26 cellular contexts compared by ENCODE assay signal in the genomic region with DNA sequence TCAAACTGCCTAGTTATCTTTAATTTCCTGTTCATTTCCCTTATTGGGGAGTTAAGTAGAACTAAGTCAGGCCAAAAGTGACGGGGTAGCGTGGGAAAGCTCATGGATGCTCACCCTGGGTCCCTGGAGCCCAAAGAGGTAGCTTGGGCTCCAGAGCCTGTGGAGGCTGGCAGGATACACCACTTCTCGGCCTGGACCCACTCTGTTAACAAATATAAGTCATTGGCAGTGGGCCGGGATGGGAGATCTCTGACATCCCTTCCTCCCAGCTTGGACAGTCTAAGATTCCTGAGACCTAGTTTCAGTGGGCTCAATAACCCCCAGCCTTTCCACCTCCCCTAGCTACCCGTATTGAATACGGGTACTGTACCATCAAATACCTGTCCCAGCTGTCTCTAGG.
"Had no signal": no experiment of that assay in that cellular context is flagged by ENCODE, and none has a peak within 500 bp of the region (broad histone marks: within the 10 kb centered on the region; RNA-seq: fewer than 3 reads in every experiment).

No MANE protein-coding gene starts in this region.

- H3K36me3 Mint-ChIP-seq: activated CD8-positive, alpha-beta memory T cell treated with anti-CD3 and anti-CD28 coated beads, Interleukin-2, amount 10 ng/mL, durations not matched to agents 7 days and 5 days; activated naive CD8-positive, alpha-beta T cell; naive B cell; stimulated activated memory B cell treated with anti-CD40 and anti-IgM and Interleukin-4, amounts not matched to agents 10 μg/mL and 1 μg/mL and 100 μg/mL, for 72 hours had no signal

- H3K27me3 Mint-ChIP-seq: activated CD4-positive, alpha-beta T cell treated with anti-CD3 and anti-CD28 coated beads for 36 hours; activated CD8-positive, alpha-beta memory T cell treated with anti-CD3 and anti-CD28 coated beads, Interleukin-2, amount 10 ng/mL, durations not matched to agents 7 days and 5 days; activated naive CD8-positive, alpha-beta T cell; stimulated activated memory B cell treated with anti-CD40 and anti-IgM and Interleukin-4, amounts not matched to agents 10 μg/mL and 1 μg/mL and 100 μg/mL, for 72 hours; stimulated activated naive CD8-positive, alpha-beta T cell treated with anti-CD3 and anti-CD28 coated beads, Interleukin-15, amount 100 ng/mL, for 72 hours had no signal

- H3K27me3 ChIP-seq: colonic mucosa, left lung, pancreas, right lobe of liver, suprapubic skin, tibial artery had no signal

- H3K4me3 Mint-ChIP-seq: activated CD4-positive, alpha-beta T cell treated with anti-CD3 and anti-CD28 coated beads for 36 hours; activated CD8-positive, alpha-beta memory T cell treated with anti-CD3 and anti-CD28 coated beads, Interleukin-2, amount 10 ng/mL, durations not matched to agents 7 days and 5 days; activated CD8-positive, alpha-beta T cell treated with anti-CD3 and anti-CD28 coated beads, Interleukin-2, amount 10 ng/mL, durations not matched to agents 7 days and 5 days; activated naive CD8-positive, alpha-beta T cell; naive B cell; neural crest cell; stimulated activated memory B cell treated with anti-CD40 and anti-IgM and Interleukin-4, amounts not matched to agents 10 μg/mL and 1 μg/mL and 100 μg/mL, for 72 hours; stimulated activated naive CD8-positive, alpha-beta T cell treated with anti-CD3 and anti-CD28 coated beads, Interleukin-15, amount 100 ng/mL, for 72 hours had no signal

- H3K4me1 Mint-ChIP-seq: activated CD8-positive, alpha-beta memory T cell treated with anti-CD3 and anti-CD28 coated beads, Interleukin-2, amount 10 ng/mL, durations not matched to agents 7 days and 5 days; stimulated activated memory B cell treated with anti-CD40 and anti-IgM and Interleukin-4, amounts not matched to agents 10 μg/mL and 1 μg/mL and 100 μg/mL, for 72 hours; stimulated activated naive CD8-positive, alpha-beta T cell treated with anti-CD3 and anti-CD28 coated beads, Interleukin-15, amount 100 ng/mL, for 72 hours had no signal

- H3K27ac Mint-ChIP-seq: activated CD4-positive, alpha-beta T cell treated with anti-CD3 and anti-CD28 coated beads for 36 hours; activated CD8-positive, alpha-beta memory T cell treated with anti-CD3 and anti-CD28 coated beads, Interleukin-2, amount 10 ng/mL, durations not matched to agents 7 days and 5 days; activated CD8-positive, alpha-beta T cell treated with anti-CD3 and anti-CD28 coated beads, Interleukin-2, amount 10 ng/mL, durations not matched to agents 7 days and 5 days; activated naive CD8-positive, alpha-beta T cell; naive B cell; stimulated activated memory B cell treated with anti-CD40 and anti-IgM and Interleukin-4, amounts not matched to agents 10 μg/mL and 1 μg/mL and 100 μg/mL, for 72 hours; stimulated activated naive CD8-positive, alpha-beta T cell treated with anti-CD3 and anti-CD28 coated beads, Interleukin-15, amount 100 ng/mL, for 72 hours had no signal

- H3K4me3 ChIP-seq: colonic mucosa, dorsolateral prefrontal cortex, left lung, lung, pancreas, right lobe of liver, skin epidermis, suprapubic skin, tibial artery had no signal

- H3K9me3 Mint-ChIP-seq: naive B cell; neural crest cell; stimulated activated memory B cell treated with anti-CD40 and anti-IgM and Interleukin-4, amounts not matched to agents 10 μg/mL and 1 μg/mL and 100 μg/mL, for 72 hours; stimulated activated naive CD8-positive, alpha-beta T cell treated with anti-CD3 and anti-CD28 coated beads, Interleukin-15, amount 100 ng/mL, for 72 hours had no signal

- H3K4me1 ChIP-seq: colonic mucosa, left lung, pancreas, right lobe of liver had no signal

- H3K36me3 ChIP-seq: colonic mucosa, left lung, pancreas, right lobe of liver, suprapubic skin, tibial artery had no signal

- H3K27ac ChIP-seq: colonic mucosa, dorsolateral prefrontal cortex, left lung, pancreas, right lobe of liver, skin epidermis, suprapubic skin, tibial artery had no signal

- DNase-seq: activated CD4-positive, alpha-beta T cell treated with anti-CD3 and anti-CD28 coated beads for 36 hours; activated CD4-positive, CD25-positive, alpha-beta regulatory T cell; activated CD8-positive, alpha-beta memory T cell treated with anti-CD3 and anti-CD28 coated beads, Interleukin-2, amount 10 ng/mL, durations not matched to agents 7 days and 5 days; activated CD8-positive, alpha-beta T cell treated with anti-CD3 and anti-CD28 coated beads, Interleukin-2, amount 10 ng/mL, durations not matched to agents 7 days and 5 days; activated effector memory CD4-positive, alpha-beta T cell treated with Interleukin-2 at 50 U/mL for 16 hours; activated naive CD4-positive, alpha-beta T cell treated with Interleukin-2 at 50 U/mL for 16 hours; anterior cingulate cortex; effector memory CD4-positive, alpha-beta T cell; left lung; naive B cell; nucleus accumbens; pancreas; right lobe of liver; stimulated activated CD4-positive, alpha-beta T cell treated with anti-CD3 and anti-CD28 coated beads, Interleukin-1b, Interleukin-23, amount 100 ng/mL, for 48 hours; stimulated activated CD4-positive, alpha-beta T cell treated with anti-CD3 and anti-CD28 coated beads, Interleukin-4, amount 100 ng/mL, for 4 hours; stimulated activated CD8-positive, alpha-beta memory T cell treated with anti-CD3 and anti-CD28 coated beads, Interleukin-4, amount 100 ng/mL, for 48 hours; stimulated activated naive CD8-positive, alpha-beta T cell treated with anti-CD3 and anti-CD28 coated beads, Interleukin-15, amount 100 ng/mL, for 72 hours had no signal

- H3K9me3 ChIP-seq: colonic mucosa, left lung, pancreas, right lobe of liver, suprapubic skin, tibial artery had no signal

- ATAC-seq: activated CD4-positive, alpha-beta T cell treated with anti-CD3 and anti-CD28 coated beads for 36 hours; activated CD8-positive, alpha-beta memory T cell treated with anti-CD3 and anti-CD28 coated beads, Interleukin-2, amount 10 ng/mL, durations not matched to agents 7 days and 5 days; activated CD8-positive, alpha-beta T cell treated with anti-CD3 and anti-CD28 coated beads, Interleukin-2, amount 10 ng/mL, durations not matched to agents 7 days and 5 days; left lung; pancreas; right lobe of liver; stimulated activated memory B cell treated with anti-CD40 and anti-IgM and Interleukin-4, amounts not matched to agents 10 μg/mL and 1 μg/mL and 100 μg/mL, for 72 hours; stimulated activated naive CD8-positive, alpha-beta T cell treated with anti-CD3 and anti-CD28 coated beads, Interleukin-15, amount 100 ng/mL, for 72 hours had no signal
